9 cellular contexts compared by ENCODE assay signal in genomic region chr11:59557940-59558643, GRCh38. TPM values are rescaled to one million over a fixed set of nuclear protein-coding genes. Genes with fewer than 3 reads are reported as not detected.
DNase-seq lines count a peak whose midpoint lies in the region; TF ChIP-seq lines count a peak whose summit lies in the region.
"Had no signal": no experiment of that assay in that cellular context is flagged by ENCODE, and none has a peak within 500 bp of the region (broad histone marks: within the 10 kb centered on the region; RNA-seq: fewer than 3 reads in every experiment).

No MANE protein-coding gene starts in this region.

- POLR2A ChIA-PET in GM10248 (lab: Yijun Ruan, JAX), result interaction anchor here (1.0 kb wide), 1 partner anchor 111 kb away, joined by 4 read pairs; the partner anchor contains the start of gene PATL1

- peak overlapping the region; percentile 72 for H3K4me3 Mint-ChIP-seq in chondrocyte (ENCODE audit: unreplicated experiment)
- H3K4me3 Mint-ChIP-seq in neural progenitor cell, result peak overlapping the region; percentile 87

- no peaks in the 10 kb centered on the region for H3K9me3 Mint-ChIP-seq in chondrocyte (ENCODE audit: low read depth)
- H3K9me3 Mint-ChIP-seq in neural progenitor cell, result peaks cover 4% of the 10 kb centered on the region

- H4K20me1 ChIP-seq in neural progenitor cell (ENCODE audit: low read depth), result no peaks in the 10 kb centered on the region

- H3F3A ChIP-seq in neural progenitor cell (ENCODE audit: low read depth), result peaks cover 59% of the 10 kb centered on the region

- H3K4me2 ChIP-seq in neural progenitor cell, result peak overlapping the region; percentile 66

- no peaks in the 10 kb centered on the region for H3K36me3 Mint-ChIP-seq in chondrocyte (ENCODE audit: low read depth)
- H3K36me3 Mint-ChIP-seq in neural progenitor cell, result peaks cover 3% of the 10 kb centered on the region

- H3K4me1 Mint-ChIP-seq in chondrocyte (ENCODE audit: low read depth) (peaks cover 36% of the 10 kb centered on the region), neural progenitor cell (peaks cover 47% of the 10 kb centered on the region)

- CTCF ChIA-PET in GM10248 (lab: Yijun Ruan, JAX), result interaction anchor here (1.2 kb wide), 2 partner anchors 7 to 372 kb away, joined by 3 read pairs; no protein-coding TSS in a partner anchor

- H3K27me3 Mint-ChIP-seq in chondrocyte (ENCODE audit: low read depth), result no peaks in the 10 kb centered on the region
- H3K27me3 Mint-ChIP-seq in neural progenitor cell (ENCODE audit: insufficient read depth, low read depth), result peaks cover 40% of the 10 kb centered on the region

- TF ChIP-seq CTCF in GM06990 (IDR thresholded peaks at IDR 0.05; ENCODE audit: insufficient read depth, low read length, poor library complexity, severe bottlenecking) (no peak), chondrocyte (IDR thresholded peaks at IDR 0.05) (no peak), neural progenitor cell (IDR thresholded peaks at IDR 0.05) (no peak), GM10248 (IDR thresholded peaks at IDR 0.05; ENCODE audit: control extremely low read depth, extremely low read depth, low read depth, missing control alignments) (no peak)

- no peaks in the 10 kb centered on the region for H3K79me2 ChIP-seq in neural progenitor cell (ENCODE audit: low read depth)

- peak overlapping the region; percentile 82 for H2AFZ ChIP-seq in neural progenitor cell (replicated peaks)

- H3K27me3 ChIP-seq in GM06990 (replicated peaks; ENCODE audit: control insufficient read depth, insufficient read depth, low read length) (no peaks in the 10 kb centered on the region), neural progenitor cell (no peaks in the 10 kb centered on the region)

- DNase-seq in GM06990 (ENCODE audit: extremely low read depth, insufficient read length) (no peak), MV-4-11 (lab: John Stamatoyannopoulos, UW) (peak; percentile 63), chondrocyte (ENCODE audit: low spot score) (no peak), neural progenitor cell (ENCODE audit: low spot score) (peak; percentile 15), iPS-NIHi7 (ENCODE audit: extremely low spot score) (no peak), NCI-H1417 (lab: John Stamatoyannopoulos, UW) (no peak), GM10248 (ENCODE audit: extremely low spot score) (no peak), mucosa of gallbladder (ENCODE audit: low spot score) (no peak)

- peak overlapping the region; percentile 51 for H3K4me3 ChIP-seq in GM06990 (replicated peaks; ENCODE audit: low read depth, low read length)
- H3K4me3 ChIP-seq in neural progenitor cell, result peak overlapping the region; percentile 52

- H3K4me1 ChIP-seq in neural progenitor cell, result no peaks in the 10 kb centered on the region

- peak overlapping the region; percentile 90 for H3K27ac Mint-ChIP-seq in chondrocyte (ENCODE audit: unreplicated experiment)
- peak overlapping the region; percentile 79 for H3K27ac Mint-ChIP-seq in neural progenitor cell

- H3K9ac ChIP-seq in neural progenitor cell, result no peak overlapping the region

- H3K9me3 ChIP-seq in neural progenitor cell (ENCODE audit: low read depth), result no peaks in the 10 kb centered on the region

- H3K36me3 ChIP-seq in GM06990 (ENCODE audit: control insufficient read depth, insufficient read depth, low read length), result no peaks in the 10 kb centered on the region
- H3K36me3 ChIP-seq in neural progenitor cell, result no peaks in the 10 kb centered on the region

- no peak overlapping the region for H3K27ac ChIP-seq in neural progenitor cell

RNA-seq across cellular contexts. Expression of gene OR4D9, which starts 46.8 kb away (rescaled TPM):
- total RNA-seq in chondrocyte (not detected in 3 replicates), neural progenitor cell (ENCODE audit: low replicate concordance) (not detected in 2 replicates), mucosa of gallbladder (not detected)
- total RNA-seq: mesenteric fat pad had no signal

RNA-seq across cellular contexts. Expression of gene OR4D11, which starts 54.7 kb away (rescaled TPM):
- total RNA-seq in chondrocyte, result not detected in 3 replicates
- not detected in 2 replicates for total RNA-seq in neural progenitor cell (ENCODE audit: low replicate concordance)
- not detected for total RNA-seq in mucosa of gallbladder
- total RNA-seq: mesenteric fat pad had no signal

RNA-seq across cellular contexts. Expression of gene OSBP, which starts 57.5 kb away (rescaled TPM):
- total RNA-seq in chondrocyte, result 47.3 to 48.4 TPM (median 47.6 TPM) in 3 replicates
- 20.1 and 22.7 TPM in 2 replicates for total RNA-seq in neural progenitor cell (ENCODE audit: low replicate concordance)
- total RNA-seq in mucosa of gallbladder, result 63.4 TPM

Comparison
In these comparisons a context has a peak if more than half of its experiments do, and no peak if none do; other contexts are left out.
1. DNase-seq: peak in MV-4-11 (single experiment) and neural progenitor cell (single experiment); none in GM06990 (single experiment), chondrocyte (single experiment), iPS-NIHi7 (single experiment), NCI-H1417 (0 of 3), GM10248 (single experiment) and mucosa of gallbladder (single experiment).